In the genomic region with DNA sequence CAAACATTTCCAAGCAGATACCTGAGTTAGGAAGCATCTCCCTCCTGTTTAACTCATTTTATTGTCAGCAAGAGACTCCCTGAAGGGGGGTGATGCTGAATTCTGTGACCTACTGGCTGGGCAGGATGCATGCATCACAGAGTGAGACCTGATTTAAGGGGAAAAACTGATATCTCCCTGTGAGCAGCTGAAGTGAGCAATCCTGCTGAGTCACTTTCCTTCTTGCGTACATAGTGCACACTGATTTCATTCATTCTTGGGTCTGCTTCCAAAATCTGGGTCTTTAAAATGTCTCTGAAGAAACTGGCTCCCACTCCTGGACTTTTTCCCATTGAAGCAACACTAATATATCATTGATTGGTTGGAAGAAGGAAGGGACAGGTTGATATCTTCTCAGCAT, we compare ENCODE assay signal across 10 cellular contexts. TPM values are rescaled to one million over a fixed set of nuclear protein-coding genes. Genes with fewer than 3 reads are reported as not detected.
DNase-seq lines count a peak whose midpoint lies in the region; ATAC-seq and TF ChIP-seq lines count a peak whose summit lies in the region.
"Had no signal": no experiment of that assay in that cellular context is flagged by ENCODE, and none has a peak within 500 bp of the region (broad histone marks: within the 10 kb centered on the region; RNA-seq: fewer than 3 reads in every experiment).

No MANE protein-coding gene starts in this region.

- H2AFZ ChIP-seq in osteoblast (ENCODE audit: low read length) = no peak overlapping the region

- H3K9me3 ChIP-seq in osteoblast (ENCODE audit: low read depth, low read length) = no peaks in the 10 kb centered on the region

- no peak for ATAC-seq in HG03439 (IDR thresholded peaks at IDR 0.05; ENCODE audit: unreplicated experiment)

- peak overlapping the region; percentile 50 for H3K4me2 ChIP-seq in osteoblast (ENCODE audit: insufficient read depth, low read length)

- peak; percentile 83 for DNase-seq in DMS53 (lab: John Stamatoyannopoulos, UW)
- peak; percentile 87 for DNase-seq in M059J (ENCODE audit: low read depth)
- peak; percentile 79 for DNase-seq in dedifferentiated amniotic fluid mesenchymal stem cell (ENCODE audit: extremely low spot score)
- peak; percentile 80 for DNase-seq in osteoblast (ENCODE audit: insufficient read length, low spot score, missing footprints)
- no peak for DNase-seq in SW480 (ENCODE audit: low spot score)
- no peak for DNase-seq in NCI-H2029 treated with DMSO at 0.1 percent for 48 hours (lab: John Stamatoyannopoulos, UW)
- DNase-seq: activated naive CD8-positive, alpha-beta T cell treated with anti-CD3 and anti-CD28 coated beads, Interleukin-2, amount 10 ng/mL, durations not matched to agents 7 days and 5 days; NCI-H187 treated with DMSO at 0.1 percent for 48 hours; stimulated activated CD4-positive, alpha-beta T cell treated with anti-CD3 and anti-CD28 coated beads, Interleukin-4, amount 100 ng/mL, for 1 hour had no signal

- no peak for TF ChIP-seq CTCF in osteoblast (IDR thresholded peaks at IDR 0.05; ENCODE audit: extremely low read depth, low read depth, low read length)

- H3K27me3 ChIP-seq in osteoblast (ENCODE audit: insufficient read depth, low read length) = no peaks in the 10 kb centered on the region

- no peak overlapping the region for H3K4me3 ChIP-seq in osteoblast (ENCODE audit: insufficient read depth, low read length)

- H3K27ac ChIP-seq in osteoblast (ENCODE audit: low read depth, low read length) = peak overlapping the region; percentile 76

- peaks cover 11% of the 10 kb centered on the region for H3K4me1 ChIP-seq in osteoblast (ENCODE audit: insufficient read depth, low read length)

- no peaks in the 10 kb centered on the region for H3K79me2 ChIP-seq in osteoblast (ENCODE audit: insufficient read depth, low read length)

- no peaks in the 10 kb centered on the region for H4K20me1 ChIP-seq in osteoblast (ENCODE audit: insufficient read depth, low read length)

- H3K36me3 ChIP-seq in osteoblast (ENCODE audit: insufficient read depth, low read length) = no peaks in the 10 kb centered on the region

RNA-seq across cellular contexts. Expression of a gene that starts 23.3 kb away (rescaled TPM):
- 4.2 and 5.4 TPM in 2 replicates for total RNA-seq in M059J (2014; rRNA removed; shearing (Covaris generic))
- total RNA-seq in osteoblast = 8.7 and 19.2 TPM in 2 replicates
- total RNA-seq: activated naive CD8-positive, alpha-beta T cell treated with anti-CD3 and anti-CD28 coated beads, Interleukin-2, amount 10 ng/mL, durations not matched to agents 7 days and 5 days had no signal

Comparison
In these comparisons a context has a peak if more than half of its experiments do, and no peak if none do; other contexts are left out.
1. DNase-seq: peak in DMS53 (single experiment), M059J (single experiment), dedifferentiated amniotic fluid mesenchymal stem cell (single experiment) and osteoblast (single experiment); none in SW480 (single experiment) and NCI-H2029 treated with DMSO at 0.1 percent for 48 hours (single experiment).